In the genomic region with DNA sequence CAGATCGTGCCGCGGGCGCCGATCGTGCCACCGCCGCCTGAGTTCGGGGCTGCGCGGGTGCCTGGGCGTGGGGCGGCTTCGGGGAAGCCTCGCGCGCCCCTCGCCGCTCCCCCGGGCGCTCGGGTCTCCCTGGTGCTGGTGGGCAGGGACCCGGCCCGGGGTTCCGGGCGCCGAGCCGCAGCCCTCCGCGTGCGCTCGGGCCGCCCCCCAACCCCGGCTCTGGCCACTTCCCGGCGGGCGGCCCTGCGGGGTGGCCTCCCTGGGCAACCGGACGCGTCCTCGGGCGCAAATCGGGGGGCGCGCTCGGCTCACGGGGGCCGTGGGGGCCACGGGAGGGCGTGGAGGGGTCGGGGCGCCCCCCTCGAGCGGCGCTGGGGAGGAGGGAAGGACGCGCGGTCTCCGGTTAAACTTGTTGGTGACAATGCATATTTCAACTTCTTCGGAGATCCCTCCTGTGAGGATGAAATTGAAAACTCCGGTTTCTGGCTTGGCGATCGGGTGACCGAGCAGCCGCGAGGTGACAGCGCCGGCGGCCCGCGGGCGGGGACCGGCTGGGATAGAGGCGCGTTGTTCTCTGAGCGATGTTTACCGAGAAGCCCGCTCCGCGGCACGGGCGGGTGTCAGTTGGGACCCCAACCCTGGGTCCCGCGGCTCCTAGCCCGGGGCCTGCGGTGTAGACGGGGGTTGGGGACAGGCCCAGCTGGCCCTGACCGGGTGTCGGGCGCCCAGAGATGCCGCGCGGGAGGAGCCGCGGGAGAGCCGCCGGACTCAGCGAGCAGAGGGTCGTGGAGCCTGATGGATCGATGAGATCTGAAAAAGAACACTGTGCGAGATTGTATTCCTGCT, we compare ENCODE assay signal across 1 cellular context.
TF ChIP-seq lines count a peak whose summit lies in the region.

No MANE protein-coding gene starts in this region.

TF ChIP-seq in HepG2, 621 proteins besides CTCF, POLR2A, EP300 and RAD21 (continued from another document and continues in another):
- TF ChIP-seq ZNF292 (CRISPR knock-in tag; IDR thresholded peaks at IDR 0.05; ENCODE audit: borderline replicate concordance, low read depth) (no peak; the same call in 1 of the 2 replicates), NFIC (IDR thresholded peaks at IDR 0.05; ENCODE audit: low read length) (no peak), KDM5B (CRISPR knock-in tag; IDR thresholded peaks at IDR 0.05; ENCODE audit: borderline replicate concordance) (peak; percentile 57; the same call in 1 of the 2 replicates), CEBPB (IDR thresholded peaks at IDR 0.05; ENCODE audit: borderline replicate concordance, low read depth, low read length) (no peak), ZNF530 (CRISPR knock-in tag; IDR thresholded peaks at IDR 0.05; ENCODE audit: low read depth) (no peak), JARID2 (CRISPR knock-in tag; IDR thresholded peaks at IDR 0.05; ENCODE audit: insufficient replicate concordance) (no peak), ZSCAN22 (CRISPR knock-in tag; IDR thresholded peaks at IDR 0.05) (no peak), ZNF850 (CRISPR knock-in tag; conservative IDR thresholded peaks at IDR 0.05) (no peak), ZNF780A (CRISPR knock-in tag; IDR thresholded peaks at IDR 0.05) (no peak), ATF7-NPFF (CRISPR knock-in tag; IDR thresholded peaks at IDR 0.05; ENCODE audit: low read depth) (0 out of 2 replicates have a peak, but pooled peaks have one; percentile 14), REPIN1 (CRISPR knock-in tag; IDR thresholded peaks at IDR 0.05; ENCODE audit: borderline replicate concordance, low read depth) (no peak), TAF1 (CRISPR knock-in tag; IDR thresholded peaks at IDR 0.05) (peak; percentile 31; the same call in 1 of the 2 replicates), ZNF629 (CRISPR knock-in tag; conservative IDR thresholded peaks at IDR 0.05) (no peak), HNF4A (CRISPR knock-in tag; IDR thresholded peaks at IDR 0.05) (no peak), MIXL1 (CRISPR knock-in tag; IDR thresholded peaks at IDR 0.05) (no peak), DR1 (CRISPR knock-in tag; IDR thresholded peaks at IDR 0.05) (no peak)
- TF ChIP-seq, protein P1, sequence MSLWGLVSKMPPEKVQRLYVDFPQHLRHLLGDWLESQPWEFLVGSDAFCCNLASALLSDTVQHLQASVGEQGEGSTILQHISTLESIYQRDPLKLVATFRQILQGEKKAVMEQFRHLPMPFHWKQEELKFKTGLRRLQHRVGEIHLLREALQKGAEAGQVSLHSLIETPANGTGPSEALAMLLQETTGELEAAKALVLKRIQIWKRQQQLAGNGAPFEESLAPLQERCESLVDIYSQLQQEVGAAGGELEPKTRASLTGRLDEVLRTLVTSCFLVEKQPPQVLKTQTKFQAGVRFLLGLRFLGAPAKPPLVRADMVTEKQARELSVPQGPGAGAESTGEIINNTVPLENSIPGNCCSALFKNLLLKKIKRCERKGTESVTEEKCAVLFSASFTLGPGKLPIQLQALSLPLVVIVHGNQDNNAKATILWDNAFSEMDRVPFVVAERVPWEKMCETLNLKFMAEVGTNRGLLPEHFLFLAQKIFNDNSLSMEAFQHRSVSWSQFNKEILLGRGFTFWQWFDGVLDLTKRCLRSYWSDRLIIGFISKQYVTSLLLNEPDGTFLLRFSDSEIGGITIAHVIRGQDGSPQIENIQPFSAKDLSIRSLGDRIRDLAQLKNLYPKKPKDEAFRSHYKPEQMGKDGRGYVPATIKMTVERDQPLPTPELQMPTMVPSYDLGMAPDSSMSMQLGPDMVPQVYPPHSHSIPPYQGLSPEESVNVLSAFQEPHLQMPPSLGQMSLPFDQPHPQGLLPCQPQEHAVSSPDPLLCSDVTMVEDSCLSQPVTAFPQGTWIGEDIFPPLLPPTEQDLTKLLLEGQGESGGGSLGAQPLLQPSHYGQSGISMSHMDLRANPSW (CRISPR knock-in tag; IDR thresholded peaks at IDR 0.05; ENCODE audit: borderline replicate concordance), result no peak
- TF ChIP-seq, protein P2, sequence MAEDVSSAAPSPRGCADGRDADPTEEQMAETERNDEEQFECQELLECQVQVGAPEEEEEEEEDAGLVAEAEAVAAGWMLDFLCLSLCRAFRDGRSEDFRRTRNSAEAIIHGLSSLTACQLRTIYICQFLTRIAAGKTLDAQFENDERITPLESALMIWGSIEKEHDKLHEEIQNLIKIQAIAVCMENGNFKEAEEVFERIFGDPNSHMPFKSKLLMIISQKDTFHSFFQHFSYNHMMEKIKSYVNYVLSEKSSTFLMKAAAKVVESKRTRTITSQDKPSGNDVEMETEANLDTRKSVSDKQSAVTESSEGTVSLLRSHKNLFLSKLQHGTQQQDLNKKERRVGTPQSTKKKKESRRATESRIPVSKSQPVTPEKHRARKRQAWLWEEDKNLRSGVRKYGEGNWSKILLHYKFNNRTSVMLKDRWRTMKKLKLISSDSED (CRISPR knock-in tag; IDR thresholded peaks at IDR 0.05), result no peak
- TF ChIP-seq, protein P3, sequence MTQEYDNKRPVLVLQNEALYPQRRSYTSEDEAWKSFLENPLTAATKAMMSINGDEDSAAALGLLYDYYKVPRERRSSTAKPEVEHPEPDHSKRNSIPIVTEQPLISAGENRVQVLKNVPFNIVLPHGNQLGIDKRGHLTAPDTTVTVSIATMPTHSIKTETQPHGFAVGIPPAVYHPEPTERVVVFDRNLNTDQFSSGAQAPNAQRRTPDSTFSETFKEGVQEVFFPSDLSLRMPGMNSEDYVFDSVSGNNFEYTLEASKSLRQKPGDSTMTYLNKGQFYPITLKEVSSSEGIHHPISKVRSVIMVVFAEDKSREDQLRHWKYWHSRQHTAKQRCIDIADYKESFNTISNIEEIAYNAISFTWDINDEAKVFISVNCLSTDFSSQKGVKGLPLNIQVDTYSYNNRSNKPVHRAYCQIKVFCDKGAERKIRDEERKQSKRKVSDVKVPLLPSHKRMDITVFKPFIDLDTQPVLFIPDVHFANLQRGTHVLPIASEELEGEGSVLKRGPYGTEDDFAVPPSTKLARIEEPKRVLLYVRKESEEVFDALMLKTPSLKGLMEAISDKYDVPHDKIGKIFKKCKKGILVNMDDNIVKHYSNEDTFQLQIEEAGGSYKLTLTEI (CRISPR knock-in tag; conservative IDR thresholded peaks at IDR 0.05), result no peak
- TF ChIP-seq, protein P4, sequence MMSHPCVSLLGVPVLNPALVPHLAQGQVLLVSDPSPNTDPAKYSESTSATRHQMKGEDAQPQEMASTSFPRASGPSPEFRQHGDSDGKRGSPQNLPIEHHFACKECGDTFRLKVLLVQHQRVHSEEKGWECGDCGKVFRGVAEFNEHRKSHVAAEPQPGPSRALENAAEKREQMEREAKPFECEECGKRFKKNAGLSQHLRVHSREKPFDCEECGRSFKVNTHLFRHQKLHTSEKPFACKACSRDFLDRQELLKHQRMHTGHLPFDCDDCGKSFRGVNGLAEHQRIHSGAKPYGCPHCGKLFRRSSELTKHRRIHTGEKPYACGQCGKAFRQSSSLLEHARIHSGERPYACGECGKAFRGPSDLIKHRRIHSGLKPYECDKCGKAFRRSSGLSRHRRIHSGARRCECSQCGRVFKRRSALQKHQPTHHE (CRISPR knock-in tag; IDR thresholded peaks at IDR 0.05; ENCODE audit: borderline replicate concordance), result no peak
- TF ChIP-seq, protein P5, sequence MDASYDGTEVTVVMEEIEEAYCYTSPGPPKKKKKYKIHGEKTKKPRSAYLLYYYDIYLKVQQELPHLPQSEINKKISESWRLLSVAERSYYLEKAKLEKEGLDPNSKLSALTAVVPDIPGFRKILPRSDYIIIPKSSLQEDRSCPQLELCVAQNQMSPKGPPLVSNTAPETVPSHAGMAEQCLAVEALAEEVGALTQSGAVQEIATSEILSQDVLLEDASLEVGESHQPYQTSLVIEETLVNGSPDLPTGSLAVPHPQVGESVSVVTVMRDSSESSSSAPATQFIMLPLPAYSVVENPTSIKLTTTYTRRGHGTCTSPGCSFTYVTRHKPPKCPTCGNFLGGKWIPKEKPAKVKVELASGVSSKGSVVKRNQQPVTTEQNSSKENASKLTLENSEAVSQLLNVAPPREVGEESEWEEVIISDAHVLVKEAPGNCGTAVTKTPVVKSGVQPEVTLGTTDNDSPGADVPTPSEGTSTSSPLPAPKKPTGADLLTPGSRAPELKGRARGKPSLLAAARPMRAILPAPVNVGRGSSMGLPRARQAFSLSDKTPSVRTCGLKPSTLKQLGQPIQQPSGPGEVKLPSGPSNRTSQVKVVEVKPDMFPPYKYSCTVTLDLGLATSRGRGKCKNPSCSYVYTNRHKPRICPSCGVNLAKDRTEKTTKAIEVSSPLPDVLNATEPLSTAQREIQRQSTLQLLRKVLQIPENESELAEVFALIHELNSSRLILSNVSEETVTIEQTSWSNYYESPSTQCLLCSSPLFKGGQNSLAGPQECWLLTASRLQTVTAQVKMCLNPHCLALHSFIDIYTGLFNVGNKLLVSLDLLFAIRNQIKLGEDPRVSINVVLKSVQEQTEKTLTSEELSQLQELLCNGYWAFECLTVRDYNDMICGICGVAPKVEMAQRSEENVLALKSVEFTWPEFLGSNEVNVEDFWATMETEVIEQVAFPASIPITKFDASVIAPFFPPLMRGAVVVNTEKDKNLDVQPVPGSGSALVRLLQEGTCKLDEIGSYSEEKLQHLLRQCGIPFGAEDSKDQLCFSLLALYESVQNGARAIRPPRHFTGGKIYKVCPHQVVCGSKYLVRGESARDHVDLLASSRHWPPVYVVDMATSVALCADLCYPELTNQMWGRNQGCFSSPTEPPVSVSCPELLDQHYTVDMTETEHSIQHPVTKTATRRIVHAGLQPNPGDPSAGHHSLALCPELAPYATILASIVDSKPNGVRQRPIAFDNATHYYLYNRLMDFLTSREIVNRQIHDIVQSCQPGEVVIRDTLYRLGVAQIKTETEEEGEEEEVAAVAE (CRISPR knock-in tag; IDR thresholded peaks at IDR 0.05; ENCODE audit: borderline replicate concordance), result no peak
- TF ChIP-seq, protein P6, sequence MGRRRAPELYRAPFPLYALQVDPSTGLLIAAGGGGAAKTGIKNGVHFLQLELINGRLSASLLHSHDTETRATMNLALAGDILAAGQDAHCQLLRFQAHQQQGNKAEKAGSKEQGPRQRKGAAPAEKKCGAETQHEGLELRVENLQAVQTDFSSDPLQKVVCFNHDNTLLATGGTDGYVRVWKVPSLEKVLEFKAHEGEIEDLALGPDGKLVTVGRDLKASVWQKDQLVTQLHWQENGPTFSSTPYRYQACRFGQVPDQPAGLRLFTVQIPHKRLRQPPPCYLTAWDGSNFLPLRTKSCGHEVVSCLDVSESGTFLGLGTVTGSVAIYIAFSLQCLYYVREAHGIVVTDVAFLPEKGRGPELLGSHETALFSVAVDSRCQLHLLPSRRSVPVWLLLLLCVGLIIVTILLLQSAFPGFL (CRISPR knock-in tag; IDR thresholded peaks at IDR 0.05), result no peak
- TF ChIP-seq, protein P7, sequence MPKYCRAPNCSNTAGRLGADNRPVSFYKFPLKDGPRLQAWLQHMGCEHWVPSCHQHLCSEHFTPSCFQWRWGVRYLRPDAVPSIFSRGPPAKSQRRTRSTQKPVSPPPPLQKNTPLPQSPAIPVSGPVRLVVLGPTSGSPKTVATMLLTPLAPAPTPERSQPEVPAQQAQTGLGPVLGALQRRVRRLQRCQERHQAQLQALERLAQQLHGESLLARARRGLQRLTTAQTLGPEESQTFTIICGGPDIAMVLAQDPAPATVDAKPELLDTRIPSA (CRISPR knock-in tag; IDR thresholded peaks at IDR 0.05; ENCODE audit: borderline replicate concordance), result 0 out of 2 replicates have a peak, but pooled peaks have one; percentile 74
- TF ChIP-seq, protein P8, sequence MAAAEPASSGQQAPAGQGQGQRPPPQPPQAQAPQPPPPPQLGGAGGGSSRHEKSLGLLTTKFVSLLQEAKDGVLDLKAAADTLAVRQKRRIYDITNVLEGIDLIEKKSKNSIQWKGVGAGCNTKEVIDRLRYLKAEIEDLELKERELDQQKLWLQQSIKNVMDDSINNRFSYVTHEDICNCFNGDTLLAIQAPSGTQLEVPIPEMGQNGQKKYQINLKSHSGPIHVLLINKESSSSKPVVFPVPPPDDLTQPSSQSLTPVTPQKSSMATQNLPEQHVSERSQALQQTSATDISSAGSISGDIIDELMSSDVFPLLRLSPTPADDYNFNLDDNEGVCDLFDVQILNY (CRISPR knock-in tag; conservative IDR thresholded peaks at IDR 0.05), result no peak
- TF ChIP-seq, protein P9, sequence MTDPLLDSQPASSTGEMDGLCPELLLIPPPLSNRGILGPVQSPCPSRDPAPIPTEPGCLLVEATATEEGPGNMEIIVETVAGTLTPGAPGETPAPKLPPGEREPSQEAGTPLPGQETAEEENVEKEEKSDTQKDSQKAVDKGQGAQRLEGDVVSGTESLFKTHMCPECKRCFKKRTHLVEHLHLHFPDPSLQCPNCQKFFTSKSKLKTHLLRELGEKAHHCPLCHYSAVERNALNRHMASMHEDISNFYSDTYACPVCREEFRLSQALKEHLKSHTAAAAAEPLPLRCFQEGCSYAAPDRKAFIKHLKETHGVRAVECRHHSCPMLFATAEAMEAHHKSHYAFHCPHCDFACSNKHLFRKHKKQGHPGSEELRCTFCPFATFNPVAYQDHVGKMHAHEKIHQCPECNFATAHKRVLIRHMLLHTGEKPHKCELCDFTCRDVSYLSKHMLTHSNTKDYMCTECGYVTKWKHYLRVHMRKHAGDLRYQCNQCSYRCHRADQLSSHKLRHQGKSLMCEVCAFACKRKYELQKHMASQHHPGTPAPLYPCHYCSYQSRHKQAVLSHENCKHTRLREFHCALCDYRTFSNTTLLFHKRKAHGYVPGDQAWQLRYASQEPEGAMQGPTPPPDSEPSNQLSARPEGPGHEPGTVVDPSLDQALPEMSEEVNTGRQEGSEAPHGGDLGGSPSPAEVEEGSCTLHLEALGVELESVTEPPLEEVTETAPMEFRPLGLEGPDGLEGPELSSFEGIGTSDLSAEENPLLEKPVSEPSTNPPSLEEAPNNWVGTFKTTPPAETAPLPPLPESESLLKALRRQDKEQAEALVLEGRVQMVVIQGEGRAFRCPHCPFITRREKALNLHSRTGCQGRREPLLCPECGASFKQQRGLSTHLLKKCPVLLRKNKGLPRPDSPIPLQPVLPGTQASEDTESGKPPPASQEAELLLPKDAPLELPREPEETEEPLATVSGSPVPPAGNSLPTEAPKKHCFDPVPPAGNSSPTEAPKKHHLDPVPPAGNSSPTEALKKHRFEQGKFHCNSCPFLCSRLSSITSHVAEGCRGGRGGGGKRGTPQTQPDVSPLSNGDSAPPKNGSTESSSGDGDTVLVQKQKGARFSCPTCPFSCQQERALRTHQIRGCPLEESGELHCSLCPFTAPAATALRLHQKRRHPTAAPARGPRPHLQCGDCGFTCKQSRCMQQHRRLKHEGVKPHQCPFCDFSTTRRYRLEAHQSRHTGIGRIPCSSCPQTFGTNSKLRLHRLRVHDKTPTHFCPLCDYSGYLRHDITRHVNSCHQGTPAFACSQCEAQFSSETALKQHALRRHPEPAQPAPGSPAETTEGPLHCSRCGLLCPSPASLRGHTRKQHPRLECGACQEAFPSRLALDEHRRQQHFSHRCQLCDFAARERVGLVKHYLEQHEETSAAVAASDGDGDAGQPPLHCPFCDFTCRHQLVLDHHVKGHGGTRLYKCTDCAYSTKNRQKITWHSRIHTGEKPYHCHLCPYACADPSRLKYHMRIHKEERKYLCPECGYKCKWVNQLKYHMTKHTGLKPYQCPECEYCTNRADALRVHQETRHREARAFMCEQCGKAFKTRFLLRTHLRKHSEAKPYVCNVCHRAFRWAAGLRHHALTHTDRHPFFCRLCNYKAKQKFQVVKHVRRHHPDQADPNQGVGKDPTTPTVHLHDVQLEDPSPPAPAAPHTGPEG (CRISPR knock-in tag; IDR thresholded peaks at IDR 0.05), result no peak
- TF ChIP-seq, protein P10, sequence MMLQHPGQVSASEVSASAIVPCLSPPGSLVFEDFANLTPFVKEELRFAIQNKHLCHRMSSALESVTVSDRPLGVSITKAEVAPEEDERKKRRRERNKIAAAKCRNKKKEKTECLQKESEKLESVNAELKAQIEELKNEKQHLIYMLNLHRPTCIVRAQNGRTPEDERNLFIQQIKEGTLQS (CRISPR knock-in tag; IDR thresholded peaks at IDR 0.05), result no peak
